In the genomic region with DNA sequence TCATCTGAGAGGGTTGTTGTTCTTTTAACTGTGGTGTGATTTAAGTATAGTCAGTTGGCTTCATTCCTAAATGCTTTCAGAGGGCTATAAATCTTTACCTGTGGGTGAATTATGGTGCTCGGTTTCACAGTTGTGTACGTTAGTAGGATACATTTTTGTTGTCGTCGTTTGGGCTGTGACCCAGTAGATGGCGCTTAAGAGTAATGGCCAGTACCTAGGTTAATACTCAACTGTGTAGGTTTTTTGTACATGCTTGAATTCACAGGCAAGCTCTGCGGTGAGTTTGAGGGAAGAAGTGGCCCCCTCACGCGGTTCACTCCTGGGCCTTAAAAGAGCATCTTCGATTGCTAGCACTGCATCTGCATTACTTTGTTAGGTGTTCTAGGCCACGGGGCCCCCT, we compare ENCODE assay signal across 8 cellular contexts.
A peak's percentile ranks its signal among the peaks of the same experiment; 100 is the strongest.
DNase-seq lines count a peak whose midpoint lies in the region; ATAC-seq and TF ChIP-seq lines count a peak whose summit lies in the region.
"Not testable (repeated sequence)": the region's sequence is repeated elsewhere in the genome, so short reads cannot be mapped to it uniquely, and the experiment has no call there.

No MANE protein-coding gene starts in this region.

- H3K9ac ChIP-seq in neural progenitor cell = not testable (repeated sequence)

- CTCF ChIA-PET in PC-9 (lab: Charles Lee); activated CD4-positive, alpha-beta T cell treated with anti-CD3 and anti-CD28 coated beads for 36 hours (lab: Charles Lee): not testable (repeated sequence)

- H3K4me3 Mint-ChIP-seq in activated CD4-positive, alpha-beta T cell treated with anti-CD3 and anti-CD28 coated beads for 36 hours; glutamatergic neuron (ENCODE audit: unreplicated experiment); neural progenitor cell: not testable (repeated sequence)

- H3K79me2 ChIP-seq in PC-9 (ENCODE audit: low read depth); neural progenitor cell (ENCODE audit: low read depth): not testable (repeated sequence)

- H3K27me3 Mint-ChIP-seq in activated CD4-positive, alpha-beta T cell treated with anti-CD3 and anti-CD28 coated beads for 36 hours; glutamatergic neuron (ENCODE audit: unreplicated experiment); neural progenitor cell (ENCODE audit: insufficient read depth, low read depth): not testable (repeated sequence)

- H3K9me3 Mint-ChIP-seq in activated CD4-positive, alpha-beta T cell treated with anti-CD3 and anti-CD28 coated beads for 36 hours (ENCODE audit: low read depth); glutamatergic neuron (ENCODE audit: unreplicated experiment); neural progenitor cell: not testable (repeated sequence)

- H3K27me3 ChIP-seq in PC-9 (ENCODE audit: insufficient read depth, low read depth); neural progenitor cell: not testable (repeated sequence)

- ATAC-seq in GM18868 (IDR thresholded peaks at IDR 0.05; ENCODE audit: unreplicated experiment) = peak; percentile 73
- ATAC-seq in HG02678 (IDR thresholded peaks at IDR 0.05; ENCODE audit: unreplicated experiment) = peak; percentile 53
- ATAC-seq in activated CD4-positive, alpha-beta T cell treated with anti-CD3 and anti-CD28 coated beads for 36 hours = not testable (repeated sequence)

- POLR2A ChIA-PET in PC-9 (lab: Charles Lee; ENCODE audit: unreplicated experiment); activated CD4-positive, alpha-beta T cell treated with anti-CD3 and anti-CD28 coated beads for 36 hours (lab: Charles Lee): not testable (repeated sequence)

- H2AFZ ChIP-seq in PC-9 = not testable (repeated sequence)
- H2AFZ ChIP-seq in neural progenitor cell (replicated peaks) = peak overlapping the region; percentile 96

- BruUV-seq in PC-9 (replicated peaks; lab: Mats Ljungman, UMichigan) = not testable (repeated sequence)

- H3K36me3 ChIP-seq in PC-9 (ENCODE audit: low read depth); neural progenitor cell: not testable (repeated sequence)

- H3K27ac Mint-ChIP-seq in activated CD4-positive, alpha-beta T cell treated with anti-CD3 and anti-CD28 coated beads for 36 hours; glutamatergic neuron (ENCODE audit: unreplicated experiment); neural progenitor cell: not testable (repeated sequence)

- H3K4me2 ChIP-seq in PC-9, neural progenitor cell: not testable (repeated sequence)

- DNase-seq in NAMALWA (ENCODE audit: low spot score) = peak; percentile 2
- not testable (repeated sequence) for DNase-seq in PC-9
- DNase-seq in activated CD4-positive, alpha-beta T cell treated with anti-CD3 and anti-CD28 coated beads for 36 hours = peak; percentile 3
- peak; percentile 24 for DNase-seq in glutamatergic neuron
- peak; percentile 9 for DNase-seq in neural progenitor cell (ENCODE audit: low spot score)

- H3K36me3 Mint-ChIP-seq in activated CD4-positive, alpha-beta T cell treated with anti-CD3 and anti-CD28 coated beads for 36 hours (ENCODE audit: low read depth); glutamatergic neuron (ENCODE audit: unreplicated experiment); neural progenitor cell: not testable (repeated sequence)

- not testable (repeated sequence) for H3K4me1 Mint-ChIP-seq in activated CD4-positive, alpha-beta T cell treated with anti-CD3 and anti-CD28 coated beads for 36 hours; glutamatergic neuron (ENCODE audit: low read depth, unreplicated experiment); neural progenitor cell

- H3K4me1 ChIP-seq in PC-9 (replicated peaks; ENCODE audit: insufficient read depth); neural progenitor cell: not testable (repeated sequence)

- not testable (repeated sequence) for H3F3A ChIP-seq in PC-9 (ENCODE audit: insufficient read depth, low read depth); neural progenitor cell (ENCODE audit: low read depth)

- not testable (repeated sequence) for H3K9me2 ChIP-seq in PC-9 (ENCODE audit: insufficient read depth)

- not testable (repeated sequence) for H3K9me3 ChIP-seq in PC-9 (ENCODE audit: insufficient read depth, low read depth); neural progenitor cell (ENCODE audit: low read depth)

- H3K4me3 ChIP-seq in PC-9, neural progenitor cell: not testable (repeated sequence)

- not testable (repeated sequence) for H3K27ac ChIP-seq in 22Rv1, PC-9, neural progenitor cell

- intact Hi-C loops in PC-9 (cut with micrococcal nuclease; ENCODE audit: unreplicated experiment); activated CD4-positive, alpha-beta T cell treated with anti-CD3 and anti-CD28 coated beads for 36 hours (cut with DNase I, micrococcal nuclease): not testable (repeated sequence)

- TF ChIP-seq CTCF in 22Rv1 (IDR thresholded peaks at IDR 0.05) (peak; percentile 27), PC-9 (conservative IDR thresholded peaks at IDR 0.05) (0 out of 2 replicates have a peak, but pooled peaks have one; percentile 21), neural progenitor cell (IDR thresholded peaks at IDR 0.05) (peak; percentile 56)
- TF ChIP-seq CTCF in glutamatergic neuron (IDR thresholded peaks at IDR 0.05; ENCODE audit: partially characterized antibody, unreplicated experiment) = not testable (repeated sequence)

- not testable (repeated sequence) for H4K20me1 ChIP-seq in PC-9 (ENCODE audit: insufficient read depth); neural progenitor cell (ENCODE audit: low read depth)
